8 cellular contexts compared by ENCODE assay signal in the genomic region with DNA sequence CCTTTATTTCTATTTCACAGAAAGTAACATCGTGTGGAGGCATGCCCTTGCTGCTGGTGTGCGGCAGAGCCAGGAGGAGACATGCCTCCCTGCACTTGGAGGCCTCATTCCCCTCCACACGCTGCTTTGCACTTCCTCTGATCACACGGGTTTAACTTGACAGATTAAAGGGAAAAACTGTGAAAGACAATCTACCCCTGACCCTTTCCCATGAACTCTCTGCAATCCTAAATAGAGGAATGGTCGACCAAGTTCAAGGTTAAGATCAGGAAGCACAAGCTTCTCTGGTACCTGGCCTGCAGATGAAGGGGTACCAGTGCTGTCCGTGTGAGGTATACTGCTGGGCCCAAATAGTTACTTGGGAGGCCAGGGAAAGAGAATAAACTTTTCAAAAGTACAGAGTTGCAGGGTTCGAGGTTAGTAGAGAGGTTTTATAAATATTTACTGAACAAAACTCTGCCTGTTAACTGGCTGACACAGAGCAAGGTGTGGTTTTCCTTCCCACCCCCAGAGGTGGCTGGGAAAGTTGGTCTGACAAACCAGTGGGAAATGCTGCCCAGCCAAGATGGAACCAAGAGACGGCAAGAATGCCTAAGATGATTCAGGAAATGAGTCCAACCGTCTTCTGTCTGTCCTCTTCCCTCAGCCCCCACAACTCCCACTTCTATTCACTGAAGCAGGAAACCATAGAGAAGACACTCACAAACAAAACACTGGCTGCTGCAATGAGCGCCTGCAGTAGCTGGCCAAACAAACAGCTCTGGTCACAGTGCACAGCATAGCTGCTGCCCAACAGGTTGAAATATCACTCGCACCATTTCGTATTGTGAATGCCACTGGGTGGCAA.
A peak's percentile ranks its signal among the peaks of the same experiment; 100 is the strongest.
DNase-seq lines count a peak whose midpoint lies in the region; ATAC-seq and TF ChIP-seq lines count a peak whose summit lies in the region.

No MANE protein-coding gene starts in this region.

- TF ChIP-seq CTCF in cardiac fibroblast (IDR thresholded peaks at IDR 0.05; ENCODE audit: low read depth, low read length): peak; percentile 10

- ATAC-seq in GM18861 (IDR thresholded peaks at IDR 0.05; ENCODE audit: unreplicated experiment): peak; percentile 43
- no peak for ATAC-seq in HG03045 (IDR thresholded peaks at IDR 0.05; ENCODE audit: unreplicated experiment)

- DNase-seq in HK-2 (ENCODE audit: unreplicated experiment) (peak; percentile 85), cardiac fibroblast (ENCODE audit: low read depth in 2 of 2) (peak; percentile 77 to 97), retina (peak; percentile 42), NCI-H1092 treated with DMSO at 0.1 percent for 48 hours (lab: John Stamatoyannopoulos, UW) (no peak), NCI-H774 (lab: John Stamatoyannopoulos, UW) (no peak), SHP77 (lab: John Stamatoyannopoulos, UW) (no peak)

- H3K4me3 ChIP-seq in cardiac fibroblast (replicated peaks in 1 of 2; ENCODE audit: low read depth in 2 of 2, low read length in 2 of 2): no peak overlapping the region

Comparison
In these comparisons a context has a peak if more than half of its experiments do, and no peak if none do; other contexts are left out.
1. DNase-seq: peak in HK-2 (single experiment), cardiac fibroblast (2 of 2) and retina (single experiment); none in NCI-H1092 treated with DMSO at 0.1 percent for 48 hours (single experiment), NCI-H774 (single experiment) and SHP77 (0 of 2).